Comparison of ENCODE assay signal across 12 cellular contexts in genomic region chrX:45479835-45480422, GRCh38.
DNase-seq lines count a peak whose midpoint lies in the region; ATAC-seq and TF ChIP-seq lines count a peak whose summit lies in the region.
"Had no signal": no experiment of that assay in that cellular context is flagged by ENCODE, and none has a peak within 500 bp of the region (broad histone marks: within the 10 kb centered on the region; RNA-seq: fewer than 3 reads in every experiment).

No MANE protein-coding gene starts in this region.

- H3K36me3 Mint-ChIP-seq in activated CD8-positive, alpha-beta T cell treated with anti-CD3 and anti-CD28 coated beads, Interleukin-2, amount 10 ng/mL, durations not matched to agents 7 days and 5 days (ENCODE audit: low read depth): no peaks in the 10 kb centered on the region

- H3K9me3 ChIP-seq in Panc1 (ENCODE audit: control insufficient read depth, insufficient read depth, low read depth, low read length): peaks cover 17% of the 10 kb centered on the region
- H3K9me3 ChIP-seq in esophagus muscularis mucosa: no peaks in the 10 kb centered on the region
- H3K9me3 ChIP-seq: upper lobe of left lung had no signal

- in situ Hi-C loops in Panc1 (cut with HindIII; ENCODE audit: low pct_unique_long_range_greater_than_20kb, low sequenced_read_pairs): no loop called here

- H3K36me3 ChIP-seq in Panc1 (ENCODE audit: control insufficient read depth, insufficient read depth, low read length) (no peaks in the 10 kb centered on the region), esophagus muscularis mucosa (no peaks in the 10 kb centered on the region)
- H3K36me3 ChIP-seq: upper lobe of left lung had no signal

- no TSS peak for BruUV-seq in Panc1 (replicated peaks; lab: Mats Ljungman, UMichigan)

- H3K4me1 ChIP-seq in Panc1 (ENCODE audit: control insufficient read depth, insufficient read depth, low read length) (no peaks in the 10 kb centered on the region), esophagus muscularis mucosa (peaks cover 0 to 17% (median 2%) of the 10 kb centered on the region in 4 donors)
- H3K4me1 ChIP-seq: upper lobe of left lung had no signal

- H3K27me3 ChIP-seq in Panc1 (ENCODE audit: control insufficient read depth, insufficient read depth, low read length): no peaks in the 10 kb centered on the region
- no peaks in the 10 kb centered on the region for H3K27me3 ChIP-seq in esophagus muscularis mucosa
- H3K27me3 ChIP-seq: upper lobe of left lung had no signal

- intact Hi-C loops in Panc1 (cut with micrococcal nuclease; ENCODE audit: unreplicated experiment) (no loop called here), esophagus muscularis mucosa (cut with DNase I) (no loop called here)

- H3K4me3 ChIP-seq in Panc1 (ENCODE audit: low read depth in 2 of 2, low read length in 2 of 2) (no peak overlapping the region), esophagus muscularis mucosa (no peak overlapping the region), retinal pigment epithelial cell (ENCODE audit: low read length) (no peak overlapping the region)
- H3K4me3 ChIP-seq: upper lobe of left lung had no signal

- no peaks in the 10 kb centered on the region for H3K27me3 Mint-ChIP-seq in activated CD8-positive, alpha-beta T cell treated with anti-CD3 and anti-CD28 coated beads, Interleukin-2, amount 10 ng/mL, durations not matched to agents 7 days and 5 days (ENCODE audit: low read depth)

- CTCF ChIA-PET in Panc1 (lab: Charles Lee): no interaction called here
- CTCF ChIA-PET in activated CD8-positive, alpha-beta T cell treated with anti-CD3 and anti-CD28 coated beads, Interleukin-2, amount 10 ng/mL, durations not matched to agents 7 days and 5 days (lab: Charles Lee): no interaction called here

- TF ChIP-seq POLR2A in esophagus muscularis mucosa (IDR thresholded peaks at IDR 0.05; ENCODE audit: low read depth): no peak

- H3K4me3 Mint-ChIP-seq in activated CD8-positive, alpha-beta T cell treated with anti-CD3 and anti-CD28 coated beads, Interleukin-2, amount 10 ng/mL, durations not matched to agents 7 days and 5 days: no peak overlapping the region

- H3K4me1 Mint-ChIP-seq in activated CD8-positive, alpha-beta T cell treated with anti-CD3 and anti-CD28 coated beads, Interleukin-2, amount 10 ng/mL, durations not matched to agents 7 days and 5 days (ENCODE audit: low read depth): no peaks in the 10 kb centered on the region

- H3K27ac ChIP-seq in Panc1 (ENCODE audit: low read length) (peak overlapping the region; percentile 63), esophagus muscularis mucosa (replicated peaks in 1 of 4) (peak overlapping the region in 3 of 4 donors; percentile 18 to 49 (median 43))
- H3K27ac ChIP-seq: 22Rv1, upper lobe of left lung had no signal

- no peak overlapping the region for H3K27ac Mint-ChIP-seq in activated CD8-positive, alpha-beta T cell treated with anti-CD3 and anti-CD28 coated beads, Interleukin-2, amount 10 ng/mL, durations not matched to agents 7 days and 5 days

- 64% methylated on average over 4 of the region's 4 CpGs for WGBS in esophagus muscularis mucosa

- POLR2A ChIA-PET in Panc1 (lab: Charles Lee): no interaction called here
- POLR2A ChIA-PET in activated CD8-positive, alpha-beta T cell treated with anti-CD3 and anti-CD28 coated beads, Interleukin-2, amount 10 ng/mL, durations not matched to agents 7 days and 5 days (lab: Charles Lee): no interaction called here

- DNase-seq in activated CD4-positive, CD25-positive, alpha-beta regulatory T cell (lab: John Stamatoyannopoulos, UW): no peak
- peak; percentile 91 for DNase-seq in Panc1 (ENCODE audit: low read depth, low spot score)
- no peak for DNase-seq in esophagus muscularis mucosa (ENCODE audit: extremely low spot score)
- peak; percentile 96 for DNase-seq in retinal pigment epithelial cell (ENCODE audit: low read depth)
- DNase-seq in activated CD8-positive, alpha-beta T cell treated with anti-CD3 and anti-CD28 coated beads, Interleukin-2, amount 10 ng/mL, durations not matched to agents 7 days and 5 days: no peak
- DNase-seq: MM.1S; stimulated activated CD4-positive, alpha-beta T cell treated with anti-CD3 and anti-CD28 coated beads, Interleukin-4, amount 100 ng/mL, for 4 hours; upper lobe of left lung had no signal

- no peaks in the 10 kb centered on the region for H3K9me3 Mint-ChIP-seq in activated CD8-positive, alpha-beta T cell treated with anti-CD3 and anti-CD28 coated beads, Interleukin-2, amount 10 ng/mL, durations not matched to agents 7 days and 5 days (ENCODE audit: insufficient read depth)

- no peak for TF ChIP-seq EP300 in esophagus muscularis mucosa (IDR thresholded peaks at IDR 0.05)

- ATAC-seq in activated CD4-positive, CD25-positive, alpha-beta regulatory T cell treated with anti-CD3 and anti-CD28 coated beads, Interleukin-2, amount 50 U/mL, for 24 hours: peak; percentile 79 to 87
- ATAC-seq in Panc1 (peak; percentile 88), HG03025 (IDR thresholded peaks at IDR 0.05; ENCODE audit: low FRiP score, unreplicated experiment) (no peak), HG03108 (IDR thresholded peaks at IDR 0.05; ENCODE audit: unreplicated experiment) (no peak)
- ATAC-seq in activated CD8-positive, alpha-beta T cell treated with anti-CD3 and anti-CD28 coated beads, Interleukin-2, amount 10 ng/mL, durations not matched to agents 7 days and 5 days: no peak

- TF ChIP-seq CTCF in Panc1 (IDR thresholded peaks at IDR 0.05): no peak
- TF ChIP-seq CTCF in esophagus muscularis mucosa (IDR thresholded peaks at IDR 0.05): no peak
- no peak for TF ChIP-seq CTCF in retinal pigment epithelial cell (conservative IDR thresholded peaks at IDR 0.05; ENCODE audit: low read depth, low read length)

Comparison
In these comparisons a context has a peak if more than half of its experiments do, and no peak if none do; other contexts are left out.
1. ATAC-seq: peak in activated CD4-positive, CD25-positive, alpha-beta regulatory T cell treated with anti-CD3 and anti-CD28 coated beads, Interleukin-2, amount 50 U/mL, for 24 hours (2 of 2) and Panc1 (single experiment); none in HG03025 (single experiment), HG03108 (single experiment) and activated CD8-positive, alpha-beta T cell treated with anti-CD3 and anti-CD28 coated beads, Interleukin-2, amount 10 ng/mL, durations not matched to agents 7 days and 5 days (single experiment).
2. DNase-seq: peak in Panc1 (single experiment) and retinal pigment epithelial cell (single experiment); none in activated CD4-positive, CD25-positive, alpha-beta regulatory T cell (0 of 4), esophagus muscularis mucosa (single experiment) and activated CD8-positive, alpha-beta T cell treated with anti-CD3 and anti-CD28 coated beads, Interleukin-2, amount 10 ng/mL, durations not matched to agents 7 days and 5 days (single experiment).